1 cellular context compared by ENCODE assay signal in the genomic region with DNA sequence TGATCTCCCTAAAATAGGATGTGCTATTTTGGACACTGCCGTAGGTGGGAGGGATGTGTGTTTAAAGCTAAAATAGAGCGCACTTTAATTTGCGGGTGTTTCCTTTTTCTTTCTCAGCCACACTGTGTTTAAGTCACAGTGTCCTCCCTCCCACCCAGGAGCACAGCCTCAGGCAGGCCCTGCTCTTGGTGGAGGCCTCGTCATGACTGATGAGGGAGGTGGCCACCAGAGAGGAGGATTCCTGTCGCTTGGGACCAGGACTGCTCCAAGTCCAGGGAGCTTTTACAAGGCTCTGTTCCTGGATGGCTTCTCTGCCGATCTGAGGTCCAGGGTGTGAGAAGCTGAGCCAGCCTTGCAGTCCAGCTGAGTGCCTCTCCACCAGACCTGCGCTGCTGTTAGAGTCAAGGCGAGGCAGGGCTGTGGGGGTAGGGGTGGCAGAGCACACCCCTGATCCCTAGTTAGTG.
TF ChIP-seq lines count a peak whose summit lies in the region.

No MANE protein-coding gene starts in this region.

TF ChIP-seq in WTC11, 78 proteins besides CTCF, POLR2A, EP300 and RAD21 (continued from another document):
- TF ChIP-seq E2F1 (CRISPR knock-in tag; IDR thresholded peaks at IDR 0.05) (no peak), CREB1 (CRISPR knock-in tag; IDR thresholded peaks at IDR 0.05) (no peak), FOXP1 (CRISPR knock-in tag; IDR thresholded peaks at IDR 0.05; ENCODE audit: borderline replicate concordance) (no peak), CDX4 (CRISPR knock-in tag; IDR thresholded peaks at IDR 0.05; ENCODE audit: borderline replicate concordance) (no peak), OVOL2 (CRISPR knock-in tag; IDR thresholded peaks at IDR 0.05; ENCODE audit: borderline replicate concordance) (no peak), MLX (CRISPR knock-in tag; IDR thresholded peaks at IDR 0.05) (no peak), TCF7 (CRISPR knock-in tag; IDR thresholded peaks at IDR 0.05; ENCODE audit: low read depth) (no peak), ZNF138 (CRISPR knock-in tag; conservative IDR thresholded peaks at IDR 0.05) (no peak)
- TF ChIP-seq, protein P1, sequence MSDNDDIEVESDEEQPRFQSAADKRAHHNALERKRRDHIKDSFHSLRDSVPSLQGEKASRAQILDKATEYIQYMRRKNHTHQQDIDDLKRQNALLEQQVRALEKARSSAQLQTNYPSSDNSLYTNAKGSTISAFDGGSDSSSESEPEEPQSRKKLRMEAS (CRISPR knock-in tag; IDR thresholded peaks at IDR 0.05), result no peak
